In the genomic region with DNA sequence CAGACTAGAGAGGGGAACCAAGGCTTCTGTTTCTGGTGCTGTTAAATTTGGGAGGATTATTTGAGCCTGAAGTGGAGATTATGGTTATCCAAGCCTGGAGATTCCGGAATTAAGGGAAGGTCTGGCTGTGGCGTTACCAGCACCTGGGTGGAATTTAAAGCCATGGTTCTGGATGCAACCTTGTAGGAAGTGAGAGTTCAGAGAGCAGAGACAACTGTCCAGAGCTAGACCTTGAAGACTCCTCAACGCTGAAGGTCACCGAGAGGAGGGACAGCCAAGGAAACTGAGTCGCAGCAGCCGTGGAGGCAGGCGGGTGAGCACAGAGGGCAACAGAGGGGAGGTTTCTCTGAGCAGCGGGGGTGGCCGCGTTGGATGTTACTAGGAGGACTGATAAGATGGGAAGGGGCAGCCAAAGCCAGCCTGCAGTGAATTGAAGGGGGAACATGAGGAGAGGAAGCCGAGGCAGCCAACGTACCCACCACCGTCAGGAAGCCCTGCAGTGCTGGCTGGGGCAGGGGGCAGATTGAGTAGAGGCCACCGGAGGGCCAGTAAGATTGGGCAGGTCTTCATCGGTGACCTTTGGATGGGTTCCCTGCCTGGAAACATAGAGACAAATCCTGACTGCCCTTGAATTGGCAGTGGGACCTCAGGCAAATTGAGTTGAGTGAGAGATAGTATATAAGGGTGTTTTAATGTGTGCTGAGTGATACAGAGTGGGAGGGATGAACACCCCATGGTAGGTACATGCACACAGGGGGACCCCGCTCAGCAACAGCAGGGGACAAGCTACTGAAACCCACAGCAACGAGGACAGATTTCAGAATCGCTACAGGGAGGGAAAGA, we compare ENCODE assay signal across 1 cellular context.
TF ChIP-seq lines count a peak whose summit lies in the region.

No MANE protein-coding gene starts in this region.

TF ChIP-seq in HepG2, 621 proteins besides CTCF, POLR2A, EP300 and RAD21 (continued from another document and continues in another):
- 0 out of 2 replicates have a peak, but pooled peaks have one; percentile 11 for TF ChIP-seq ZNF350 (CRISPR knock-in tag; IDR thresholded peaks at IDR 0.05; ENCODE audit: borderline replicate concordance, low read depth)
- TF ChIP-seq, protein P1, sequence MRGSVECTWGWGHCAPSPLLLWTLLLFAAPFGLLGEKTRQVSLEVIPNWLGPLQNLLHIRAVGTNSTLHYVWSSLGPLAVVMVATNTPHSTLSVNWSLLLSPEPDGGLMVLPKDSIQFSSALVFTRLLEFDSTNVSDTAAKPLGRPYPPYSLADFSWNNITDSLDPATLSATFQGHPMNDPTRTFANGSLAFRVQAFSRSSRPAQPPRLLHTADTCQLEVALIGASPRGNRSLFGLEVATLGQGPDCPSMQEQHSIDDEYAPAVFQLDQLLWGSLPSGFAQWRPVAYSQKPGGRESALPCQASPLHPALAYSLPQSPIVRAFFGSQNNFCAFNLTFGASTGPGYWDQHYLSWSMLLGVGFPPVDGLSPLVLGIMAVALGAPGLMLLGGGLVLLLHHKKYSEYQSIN (CRISPR knock-in tag; IDR thresholded peaks at IDR 0.05; ENCODE audit: borderline replicate concordance), result no peak
- TF ChIP-seq THAP7 (CRISPR knock-in tag; IDR thresholded peaks at IDR 0.05), result no peak
- peak; percentile 10 for TF ChIP-seq ASH2L (IDR thresholded peaks at IDR 0.05; ENCODE audit: insufficient read length, low read depth, low read length)
- TF ChIP-seq NCOA2 (CRISPR knock-in tag; IDR thresholded peaks at IDR 0.05), result peak; percentile 3; the same call in 1 of the 2 replicates
- TF ChIP-seq, protein P2, sequence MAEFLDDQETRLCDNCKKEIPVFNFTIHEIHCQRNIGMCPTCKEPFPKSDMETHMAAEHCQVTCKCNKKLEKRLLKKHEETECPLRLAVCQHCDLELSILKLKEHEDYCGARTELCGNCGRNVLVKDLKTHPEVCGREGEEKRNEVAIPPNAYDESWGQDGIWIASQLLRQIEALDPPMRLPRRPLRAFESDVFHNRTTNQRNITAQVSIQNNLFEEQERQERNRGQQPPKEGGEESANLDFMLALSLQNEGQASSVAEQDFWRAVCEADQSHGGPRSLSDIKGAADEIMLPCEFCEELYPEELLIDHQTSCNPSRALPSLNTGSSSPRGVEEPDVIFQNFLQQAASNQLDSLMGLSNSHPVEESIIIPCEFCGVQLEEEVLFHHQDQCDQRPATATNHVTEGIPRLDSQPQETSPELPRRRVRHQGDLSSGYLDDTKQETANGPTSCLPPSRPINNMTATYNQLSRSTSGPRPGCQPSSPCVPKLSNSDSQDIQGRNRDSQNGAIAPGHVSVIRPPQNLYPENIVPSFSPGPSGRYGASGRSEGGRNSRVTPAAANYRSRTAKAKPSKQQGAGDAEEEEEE (CRISPR knock-in tag; IDR thresholded peaks at IDR 0.05; ENCODE audit: borderline replicate concordance), result no peak
- TF ChIP-seq, protein P3, sequence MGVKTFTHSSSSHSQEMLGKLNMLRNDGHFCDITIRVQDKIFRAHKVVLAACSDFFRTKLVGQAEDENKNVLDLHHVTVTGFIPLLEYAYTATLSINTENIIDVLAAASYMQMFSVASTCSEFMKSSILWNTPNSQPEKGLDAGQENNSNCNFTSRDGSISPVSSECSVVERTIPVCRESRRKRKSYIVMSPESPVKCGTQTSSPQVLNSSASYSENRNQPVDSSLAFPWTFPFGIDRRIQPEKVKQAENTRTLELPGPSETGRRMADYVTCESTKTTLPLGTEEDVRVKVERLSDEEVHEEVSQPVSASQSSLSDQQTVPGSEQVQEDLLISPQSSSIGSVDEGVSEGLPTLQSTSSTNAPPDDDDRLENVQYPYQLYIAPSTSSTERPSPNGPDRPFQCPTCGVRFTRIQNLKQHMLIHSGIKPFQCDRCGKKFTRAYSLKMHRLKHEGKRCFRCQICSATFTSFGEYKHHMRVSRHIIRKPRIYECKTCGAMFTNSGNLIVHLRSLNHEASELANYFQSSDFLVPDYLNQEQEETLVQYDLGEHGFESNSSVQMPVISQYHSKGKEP (CRISPR knock-in tag; IDR thresholded peaks at IDR 0.05), result no peak
- TF ChIP-seq FOXO1 (CRISPR knock-in tag; IDR thresholded peaks at IDR 0.05), result peak; percentile 28; the same call in 1 of the 2 replicates
- no peak for TF ChIP-seq KIAA2018 (CRISPR knock-in tag; IDR thresholded peaks at IDR 0.05; ENCODE audit: borderline replicate concordance)
- TF ChIP-seq FIP1L1 (IDR thresholded peaks at IDR 0.05; ENCODE audit: borderline replicate concordance, insufficient read depth, low read depth, low read length), result no peak
- no peak for TF ChIP-seq PTBP1 (IDR thresholded peaks at IDR 0.05; ENCODE audit: low read depth, low read length, poor library complexity, severe bottlenecking)
- TF ChIP-seq, protein P4, sequence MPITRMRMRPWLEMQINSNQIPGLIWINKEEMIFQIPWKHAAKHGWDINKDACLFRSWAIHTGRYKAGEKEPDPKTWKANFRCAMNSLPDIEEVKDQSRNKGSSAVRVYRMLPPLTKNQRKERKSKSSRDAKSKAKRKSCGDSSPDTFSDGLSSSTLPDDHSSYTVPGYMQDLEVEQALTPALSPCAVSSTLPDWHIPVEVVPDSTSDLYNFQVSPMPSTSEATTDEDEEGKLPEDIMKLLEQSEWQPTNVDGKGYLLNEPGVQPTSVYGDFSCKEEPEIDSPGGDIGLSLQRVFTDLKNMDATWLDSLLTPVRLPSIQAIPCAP (CRISPR knock-in tag; IDR thresholded peaks at IDR 0.05; ENCODE audit: low read depth), result no peak
- no peak for TF ChIP-seq ZNF263 (CRISPR knock-in tag; IDR thresholded peaks at IDR 0.05)
- no peak for TF ChIP-seq RXRB (CRISPR knock-in tag; IDR thresholded peaks at IDR 0.05; ENCODE audit: borderline replicate concordance)
- peak; percentile 22; the same call in 1 of the 2 replicates for TF ChIP-seq CHD4 (IDR thresholded peaks at IDR 0.05; ENCODE audit: borderline replicate concordance, low read length)
- no peak for TF ChIP-seq MEIS2 (CRISPR knock-in tag; IDR thresholded peaks at IDR 0.05)
- TF ChIP-seq ZNF552 (CRISPR knock-in tag; IDR thresholded peaks at IDR 0.05; ENCODE audit: borderline replicate concordance), result no peak
- 0 out of 2 replicates have a peak, but pooled peaks have one; percentile 36 for TF ChIP-seq ZNF782 (CRISPR knock-in tag; IDR thresholded peaks at IDR 0.05; ENCODE audit: borderline replicate concordance)
- TF ChIP-seq, protein P5, sequence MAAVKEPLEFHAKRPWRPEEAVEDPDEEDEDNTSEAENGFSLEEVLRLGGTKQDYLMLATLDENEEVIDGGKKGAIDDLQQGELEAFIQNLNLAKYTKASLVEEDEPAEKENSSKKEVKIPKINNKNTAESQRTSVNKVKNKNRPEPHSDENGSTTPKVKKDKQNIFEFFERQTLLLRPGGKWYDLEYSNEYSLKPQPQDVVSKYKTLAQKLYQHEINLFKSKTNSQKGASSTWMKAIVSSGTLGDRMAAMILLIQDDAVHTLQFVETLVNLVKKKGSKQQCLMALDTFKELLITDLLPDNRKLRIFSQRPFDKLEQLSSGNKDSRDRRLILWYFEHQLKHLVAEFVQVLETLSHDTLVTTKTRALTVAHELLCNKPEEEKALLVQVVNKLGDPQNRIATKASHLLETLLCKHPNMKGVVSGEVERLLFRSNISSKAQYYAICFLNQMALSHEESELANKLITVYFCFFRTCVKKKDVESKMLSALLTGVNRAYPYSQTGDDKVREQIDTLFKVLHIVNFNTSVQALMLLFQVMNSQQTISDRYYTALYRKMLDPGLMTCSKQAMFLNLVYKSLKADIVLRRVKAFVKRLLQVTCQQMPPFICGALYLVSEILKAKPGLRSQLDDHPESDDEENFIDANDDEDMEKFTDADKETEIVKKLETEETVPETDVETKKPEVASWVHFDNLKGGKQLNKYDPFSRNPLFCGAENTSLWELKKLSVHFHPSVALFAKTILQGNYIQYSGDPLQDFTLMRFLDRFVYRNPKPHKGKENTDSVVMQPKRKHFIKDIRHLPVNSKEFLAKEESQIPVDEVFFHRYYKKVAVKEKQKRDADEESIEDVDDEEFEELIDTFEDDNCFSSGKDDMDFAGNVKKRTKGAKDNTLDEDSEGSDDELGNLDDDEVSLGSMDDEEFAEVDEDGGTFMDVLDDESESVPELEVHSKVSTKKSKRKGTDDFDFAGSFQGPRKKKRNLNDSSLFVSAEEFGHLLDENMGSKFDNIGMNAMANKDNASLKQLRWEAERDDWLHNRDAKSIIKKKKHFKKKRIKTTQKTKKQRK (IDR thresholded peaks at IDR 0.05; ENCODE audit: low read length), result no peak
- no peak for TF ChIP-seq EHMT2 (IDR thresholded peaks at IDR 0.05; ENCODE audit: borderline replicate concordance, low read depth, low read length)
- no peak for TF ChIP-seq HCFC1 (IDR thresholded peaks at IDR 0.05; ENCODE audit: low read depth, low read length)
- TF ChIP-seq ZNF431 (CRISPR knock-in tag; IDR thresholded peaks at IDR 0.05; ENCODE audit: borderline replicate concordance, low read depth), result no peak
- TF ChIP-seq ATF2 (CRISPR knock-in tag; IDR thresholded peaks at IDR 0.05), result no peak
- TF ChIP-seq ZBTB1 (CRISPR knock-in tag; IDR thresholded peaks at IDR 0.05; ENCODE audit: borderline replicate concordance), result no peak
- TF ChIP-seq KAT8 (CRISPR knock-in tag; IDR thresholded peaks at IDR 0.05), result no peak
- no peak for TF ChIP-seq MEF2D (CRISPR knock-in tag; IDR thresholded peaks at IDR 0.05)
- TF ChIP-seq ZBTB14 (CRISPR knock-in tag; IDR thresholded peaks at IDR 0.05), result no peak
